In genomic region chr5:32444191-32444945, GRCh38 we compare ENCODE assay signal across 1 cellular context.
TF ChIP-seq lines count a peak whose summit lies in the region.

Gene ZFR, minus strand, starts transcription at chr5:32444740. Its CDS starts 82 bp downstream, at chr5:32444658.

TF ChIP-seq in HepG2, 621 proteins besides CTCF, POLR2A, EP300 and RAD21 (continued from another document and continues in another):
- TF ChIP-seq HBP1 (CRISPR knock-in tag; IDR thresholded peaks at IDR 0.05; ENCODE audit: low read depth) (peak; percentile 70; the same call in 1 of the 2 replicates), ZNF292 (CRISPR knock-in tag; IDR thresholded peaks at IDR 0.05; ENCODE audit: borderline replicate concordance, low read depth) (0 out of 2 replicates have a peak, but pooled peaks have one; percentile 37), THAP7 (CRISPR knock-in tag; IDR thresholded peaks at IDR 0.05) (no peak; the same call in 1 of the 2 replicates), ZSCAN5A (CRISPR knock-in tag; IDR thresholded peaks at IDR 0.05; ENCODE audit: borderline replicate concordance) (peak; percentile 49; the same call in 1 of the 2 replicates), PRDM15 (CRISPR knock-in tag; IDR thresholded peaks at IDR 0.05) (0 out of 2 replicates have a peak, but pooled peaks have one; percentile 46), ZNF143 (CRISPR knock-in tag; IDR thresholded peaks at IDR 0.05) (peak; percentile 94), ZBTB46 (CRISPR knock-in tag; IDR thresholded peaks at IDR 0.05; ENCODE audit: borderline replicate concordance) (no peak), ZNF546 (CRISPR knock-in tag; conservative IDR thresholded peaks at IDR 0.05) (peak; percentile 93), PAXIP1 (CRISPR knock-in tag; conservative IDR thresholded peaks at IDR 0.05) (peak; percentile 30; the same call in 1 of the 2 replicates), SAP130 (CRISPR knock-in tag; IDR thresholded peaks at IDR 0.05; ENCODE audit: low read depth) (peak; percentile 58), ZNF879 (CRISPR knock-in tag; IDR thresholded peaks at IDR 0.05) (peak; percentile 69; the same call in 1 of the 2 replicates), PBX3 (CRISPR knock-in tag; IDR thresholded peaks at IDR 0.05; ENCODE audit: borderline replicate concordance) (peak; percentile 82; the same call in 1 of the 2 replicates), ZMYM2 (CRISPR knock-in tag; IDR thresholded peaks at IDR 0.05) (no peak), MXI1 (IDR thresholded peaks at IDR 0.05; ENCODE audit: borderline replicate concordance, low read depth, low read length) (peak; percentile 67; the same call in 1 of the 3 replicates), FOXO1 (CRISPR knock-in tag; IDR thresholded peaks at IDR 0.05) (0 out of 2 replicates have a peak, but pooled peaks have one; percentile 26), KLF9 (CRISPR knock-in tag; IDR thresholded peaks at IDR 0.05; ENCODE audit: low read depth) (peak; percentile 82; the same call in 1 of the 2 replicates), ZNF878 (CRISPR knock-in tag; IDR thresholded peaks at IDR 0.05) (0 out of 2 replicates have a peak, but pooled peaks have one; percentile 15), MLX (CRISPR knock-in tag; IDR thresholded peaks at IDR 0.05) (0 out of 2 replicates have a peak, but pooled peaks have one; percentile 37), ZNF567 (CRISPR knock-in tag; IDR thresholded peaks at IDR 0.05; ENCODE audit: borderline replicate concordance) (0 out of 2 replicates have a peak, but pooled peaks have one; percentile 70), NCOR1 (IDR thresholded peaks at IDR 0.05; ENCODE audit: borderline replicate concordance, low read length) (peak; percentile 45; the same call in 1 of the 2 replicates), ZBTB1 (CRISPR knock-in tag; IDR thresholded peaks at IDR 0.05; ENCODE audit: borderline replicate concordance) (no peak), HNRNPLL (IDR thresholded peaks at IDR 0.05; ENCODE audit: low read depth, low read length, poor library complexity, severe bottlenecking) (peak; percentile 30), ZNF740 (CRISPR knock-in tag; IDR thresholded peaks at IDR 0.05) (peak; percentile 48; the same call in 1 of the 2 replicates), KDM2A (CRISPR knock-in tag; IDR thresholded peaks at IDR 0.05; ENCODE audit: borderline replicate concordance, low read depth) (peak; percentile 84), ETV5 (CRISPR knock-in tag; IDR thresholded peaks at IDR 0.05; ENCODE audit: borderline replicate concordance) (0 out of 2 replicates have a peak, but pooled peaks have one; percentile 34), JUNB (CRISPR knock-in tag; IDR thresholded peaks at IDR 0.05; ENCODE audit: borderline replicate concordance) (no peak; the same call in 1 of the 2 replicates), ZNF484 (CRISPR knock-in tag; IDR thresholded peaks at IDR 0.05; ENCODE audit: borderline replicate concordance, low read depth) (0 out of 2 replicates have a peak, but pooled peaks have one; percentile 59), ASH2L (IDR thresholded peaks at IDR 0.05; ENCODE audit: insufficient read length, low read depth, low read length) (peak; percentile 82), HOXA9 (CRISPR knock-in tag; IDR thresholded peaks at IDR 0.05; ENCODE audit: borderline replicate concordance) (0 out of 2 replicates have a peak, but pooled peaks have one; percentile 47), ZSCAN20 (CRISPR knock-in tag; IDR thresholded peaks at IDR 0.05; ENCODE audit: borderline replicate concordance) (no peak), GPN1 (CRISPR knock-in tag; IDR thresholded peaks at IDR 0.05; ENCODE audit: borderline replicate concordance) (0 out of 2 replicates have a peak, but pooled peaks have one; percentile 28), ZNF276 (CRISPR knock-in tag; IDR thresholded peaks at IDR 0.05; ENCODE audit: low read depth) (no peak), NRL (CRISPR knock-in tag; IDR thresholded peaks at IDR 0.05; ENCODE audit: borderline replicate concordance) (no peak), ZNF770 (CRISPR knock-in tag; IDR thresholded peaks at IDR 0.05) (peak; percentile 66; the same call in 1 of the 2 replicates), BHLHE40 (IDR thresholded peaks at IDR 0.05; ENCODE audit: low read length) (peak; percentile 55), ETV6 (CRISPR knock-in tag; conservative IDR thresholded peaks at IDR 0.05) (0 out of 2 replicates have a peak, but pooled peaks have one; percentile 33), ESRRA (CRISPR knock-in tag; IDR thresholded peaks at IDR 0.05; ENCODE audit: low read depth) (peak; percentile 38; the same call in 1 of the 2 replicates)
